Comparison of ENCODE assay signal across 17 cellular contexts in the genomic region with DNA sequence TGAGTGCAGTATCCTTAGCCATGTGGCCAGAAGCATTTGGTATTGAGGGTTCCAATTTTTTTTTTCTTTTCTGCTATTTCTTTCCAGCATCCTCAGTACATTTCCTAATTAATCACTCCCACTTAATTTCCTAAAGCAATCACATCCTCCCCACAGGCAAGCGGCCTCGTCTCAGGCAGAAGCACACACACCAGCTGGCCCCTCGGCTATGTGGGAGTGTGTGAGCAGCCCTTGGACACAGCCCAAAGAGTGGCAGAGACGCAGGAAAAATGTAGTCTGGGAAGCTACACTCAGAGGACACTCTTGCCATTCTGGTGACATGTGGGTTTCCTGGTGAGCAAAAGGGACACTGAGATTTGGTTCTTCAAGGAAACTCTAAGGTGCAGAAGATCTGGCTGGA. TPM values are rescaled to one million over a fixed set of nuclear protein-coding genes. Genes with fewer than 3 reads are reported as not detected.
"Had no signal": no experiment of that assay in that cellular context is flagged by ENCODE, and none has a peak within 500 bp of the region (broad histone marks: within the 10 kb centered on the region; RNA-seq: fewer than 3 reads in every experiment).

No MANE protein-coding gene starts in this region.

- DNase-seq: activated B cell treated with CpG ODN at 0.5 μM for 24 hours; activated CD4-positive, alpha-beta T cell treated with anti-CD3 and anti-CD28 coated beads, Interleukin-2, amount 10 ng/mL, durations not matched to agents 7 days and 5 days; activated CD8-positive, alpha-beta memory T cell treated with anti-CD3 and anti-CD28 coated beads for 24 hours; activated naive CD4-positive, alpha-beta T cell treated with anti-CD3 and anti-CD28 coated beads for 36 hours; activated T-cell treated with anti-CD3 and anti-CD28 coated beads for 4 hours; central memory CD4-positive, alpha-beta T cell; dermis blood vessel endothelial cell; endodermal cell; mucosa of descending colon; naive thymus-derived CD8-positive, alpha-beta T cell; stimulated activated CD4-positive, alpha-beta T cell treated with anti-CD3 and anti-CD28 coated beads, Interleukin-4, amount 100 ng/mL, for 1 hour; stimulated activated CD8-positive, alpha-beta memory T cell treated with anti-CD3 and anti-CD28 coated beads, Interleukin-4, amount 100 ng/mL, for 48 hours; T-helper 2 cell had no signal

- H3K36me3 ChIP-seq: thoracic aorta had no signal

- FAIRE-seq: TTC549, urothelium cell line had no signal

- H3K4me3 ChIP-seq: mucosa of descending colon, thoracic aorta had no signal

- H3K27ac ChIP-seq: thoracic aorta had no signal

- H3K9me3 ChIP-seq: mucosa of descending colon, thoracic aorta had no signal

- ATAC-seq: activated T-helper 17 cell treated with anti-CD3 and anti-CD28 coated beads, Interleukin-2, amount 50 U/mL, for 72 hours; mucosa of descending colon; naive thymus-derived CD8-positive, alpha-beta T cell had no signal

RNA-seq across cellular contexts. Expression of gene SLIT3, which starts 20.7 kb away (rescaled TPM):
- total RNA-seq: activated B cell treated with CpG ODN at 0.5 μM for 24 hours; dermis blood vessel endothelial cell; naive thymus-derived CD8-positive, alpha-beta T cell had no signal
- polyA plus RNA-seq: naive thymus-derived CD8-positive, alpha-beta T cell had no signal
